In genomic region chr3:23811117-23811487, GRCh38 we compare ENCODE assay signal across 8 cellular contexts. TPM values are rescaled to one million over a fixed set of nuclear protein-coding genes. Genes with fewer than 3 reads are reported as not detected.
DNase-seq lines count a peak whose midpoint lies in the region; ATAC-seq and TF ChIP-seq lines count a peak whose summit lies in the region.

No MANE protein-coding gene starts in this region.

- H2BK5ac ChIP-seq in neuronal stem cell (ENCODE audit: low read length) = no peak overlapping the region

- no peaks in the 10 kb centered on the region for H3K9me3 ChIP-seq in Peyer's patch
- peaks cover 0 to 5% of the 10 kb centered on the region in 2 donors for H3K9me3 ChIP-seq in neuronal stem cell (replicated peaks in 1 of 2; ENCODE audit: control insufficient read depth in 2 of 2, insufficient read depth in 1 of 2, low read depth in 1 of 2, low read length in 2 of 2)

- no peak overlapping the region for H4K91ac ChIP-seq in neuronal stem cell (ENCODE audit: low read depth, low read length, poor library complexity)

- peak overlapping the region; percentile 97 for H3K18ac ChIP-seq in neuronal stem cell (ENCODE audit: low read length)

- H2AFZ ChIP-seq in neuronal stem cell (ENCODE audit: low read length) = no peak overlapping the region

- H3K36me3 Mint-ChIP-seq in activated CD8-positive, alpha-beta memory T cell treated with anti-CD3 and anti-CD28 coated beads, Interleukin-2, amount 10 ng/mL, durations not matched to agents 7 days and 5 days = peaks cover 39% of the 10 kb centered on the region

- H3K27me3 ChIP-seq in Peyer's patch (no peaks in the 10 kb centered on the region), neuronal stem cell (ENCODE audit: control insufficient read depth in 3 of 3, insufficient read depth in 3 of 3, low read depth in 1 of 3, low read length in 3 of 3) (no peaks in the 10 kb centered on the region)

- TF ChIP-seq CTCF in Peyer's patch (IDR thresholded peaks at IDR 0.05) = no peak
- no peak for TF ChIP-seq CTCF in epithelial cell of esophagus (IDR thresholded peaks at IDR 0.05; ENCODE audit: insufficient read depth, low read depth, low read length, missing control alignments)

- H3K27me3 Mint-ChIP-seq in activated CD8-positive, alpha-beta memory T cell treated with anti-CD3 and anti-CD28 coated beads, Interleukin-2, amount 10 ng/mL, durations not matched to agents 7 days and 5 days = peaks cover 4% of the 10 kb centered on the region

- peak overlapping the region; percentile 91 for H2AK5ac ChIP-seq in neuronal stem cell (ENCODE audit: low read depth, low read length)

- peak overlapping the region; percentile 89 for H3K4me3 Mint-ChIP-seq in activated CD8-positive, alpha-beta memory T cell treated with anti-CD3 and anti-CD28 coated beads, Interleukin-2, amount 10 ng/mL, durations not matched to agents 7 days and 5 days

- peak overlapping the region; percentile 78 for H3K9ac ChIP-seq in neuronal stem cell (ENCODE audit: low read depth, low read length, poor library complexity)

- H3K4me1 Mint-ChIP-seq in activated CD8-positive, alpha-beta memory T cell treated with anti-CD3 and anti-CD28 coated beads, Interleukin-2, amount 10 ng/mL, durations not matched to agents 7 days and 5 days = peaks cover 68% of the 10 kb centered on the region

- no peak overlapping the region for H4K8ac ChIP-seq in neuronal stem cell (ENCODE audit: low read depth, low read length)

- DNase-seq in activated CD8-positive, alpha-beta memory T cell treated with anti-CD3 and anti-CD28 coated beads, Interleukin-2, amount 10 ng/mL, durations not matched to agents 7 days and 5 days = no peak
- DNase-seq in activated CD8-positive, alpha-beta memory T cell treated with anti-CD3 and anti-CD28 coated beads, Interleukin-2, amount 50 U/mL, for 4 hours = no peak
- no peak for DNase-seq in Peyer's patch
- DNase-seq in epithelial cell of esophagus (ENCODE audit: low read depth) = peak; percentile 33
- DNase-seq in neuronal stem cell (ENCODE audit: low spot score) = no peak
- no peak for DNase-seq in activated effector memory CD4-positive, alpha-beta T cell treated with Interleukin-2 at 50 U/mL for 16 hours

- H3K27ac ChIP-seq in Peyer's patch (peak overlapping the region; percentile 73 to 84 (median 80)), neuronal stem cell (replicated peaks; ENCODE audit: low read length) (no peak overlapping the region)

- H3K14ac ChIP-seq in neuronal stem cell (ENCODE audit: low read length) = no peak overlapping the region

- peak overlapping the region; percentile 96 for H2BK15ac ChIP-seq in neuronal stem cell (ENCODE audit: low read length)

- TF ChIP-seq POLR2A in Peyer's patch (IDR thresholded peaks at IDR 0.05) = no peak

- H2BK120ac ChIP-seq in neuronal stem cell (ENCODE audit: low read depth, low read length) = peak overlapping the region; percentile 88

- H3K4me1 ChIP-seq in Peyer's patch (peaks cover 0 to 47% (median 1%) of the 10 kb centered on the region in 4 donors), neuronal stem cell (ENCODE audit: control insufficient read depth in 2 of 2, insufficient read depth in 1 of 2, low read depth in 1 of 2, low read length in 2 of 2) (peaks cover 3 to 13% of the 10 kb centered on the region in 2 donors)

- H2BK12ac ChIP-seq in neuronal stem cell (ENCODE audit: low read length) = no peak overlapping the region

- peak overlapping the region; percentile 93 for H3K27ac Mint-ChIP-seq in activated CD8-positive, alpha-beta memory T cell treated with anti-CD3 and anti-CD28 coated beads, Interleukin-2, amount 10 ng/mL, durations not matched to agents 7 days and 5 days

- no peak overlapping the region for H3K4ac ChIP-seq in neuronal stem cell (ENCODE audit: low read length)

- ATAC-seq in activated CD8-positive, alpha-beta memory T cell treated with anti-CD3 and anti-CD28 coated beads, Interleukin-2, amount 10 ng/mL, durations not matched to agents 7 days and 5 days = peak; percentile 2
- no peak for ATAC-seq in HG02678 (IDR thresholded peaks at IDR 0.05; ENCODE audit: unreplicated experiment)
- no peak for ATAC-seq in GM21825 (IDR thresholded peaks at IDR 0.05; ENCODE audit: unreplicated experiment)

- H3K4me3 ChIP-seq in Peyer's patch = peak overlapping the region; percentile 44 to 91 (median 84)
- H3K4me3 ChIP-seq in epithelial cell of esophagus (ENCODE audit: low read length) = peak overlapping the region; percentile 51
- H3K4me3 ChIP-seq in neuronal stem cell (ENCODE audit: low read length in 2 of 2) = peak overlapping the region in 1 of 2 donors; percentile 84

- H3K79me1 ChIP-seq in neuronal stem cell (ENCODE audit: low read depth, low read length) = peaks cover 7% of the 10 kb centered on the region

- CTCF ChIA-PET in activated CD8-positive, alpha-beta memory T cell treated with anti-CD3 and anti-CD28 coated beads, Interleukin-2, amount 10 ng/mL, durations not matched to agents 7 days and 5 days (lab: Charles Lee) = no interaction called here

- H3K9me3 Mint-ChIP-seq in activated CD8-positive, alpha-beta memory T cell treated with anti-CD3 and anti-CD28 coated beads, Interleukin-2, amount 10 ng/mL, durations not matched to agents 7 days and 5 days (ENCODE audit: low read depth) = no peaks in the 10 kb centered on the region

- peak overlapping the region; percentile 84 for H3K4me2 ChIP-seq in neuronal stem cell (ENCODE audit: insufficient read depth, low read length, poor library complexity, severe bottlenecking)

- WGBS in neuronal stem cell (ENCODE audit: extremely low coverage in 2 of 2, insufficient read length in 2 of 2, insufficient replicate concordance in 1 of 2), 2 donors = no CpG with 5 or more reads among the region's 11 CpGs

- no peaks in the 10 kb centered on the region for H3K36me3 ChIP-seq in Peyer's patch
- peaks cover 0 to 68% of the 10 kb centered on the region in 2 donors for H3K36me3 ChIP-seq in neuronal stem cell (replicated peaks in 1 of 2; ENCODE audit: control insufficient read depth in 2 of 2, insufficient read depth in 2 of 2, low read length in 2 of 2)

- no peak overlapping the region for H3K23ac ChIP-seq in neuronal stem cell (ENCODE audit: low read depth, low read length, poor library complexity)

RNA-seq across cellular contexts. Expression of gene UBE2E1, which starts 5.3 kb away (rescaled TPM):
- 10 to 100 TPM; 55.6 to 58.5 TPM for total RNA-seq in activated CD8-positive, alpha-beta memory T cell treated with anti-CD3 and anti-CD28 coated beads, Interleukin-2, amount 10 ng/mL, durations not matched to agents 7 days and 5 days
- total RNA-seq in Peyer's patch = 10 to 100 TPM; 26.1 to 58.6 (median 43.0) TPM
- polyA plus RNA-seq in neuronal stem cell (2013, experiment 1 of 2) = 320 TPM
- 317 TPM for polyA plus RNA-seq in neuronal stem cell (2013, experiment 2 of 2)
